In the genomic region with DNA sequence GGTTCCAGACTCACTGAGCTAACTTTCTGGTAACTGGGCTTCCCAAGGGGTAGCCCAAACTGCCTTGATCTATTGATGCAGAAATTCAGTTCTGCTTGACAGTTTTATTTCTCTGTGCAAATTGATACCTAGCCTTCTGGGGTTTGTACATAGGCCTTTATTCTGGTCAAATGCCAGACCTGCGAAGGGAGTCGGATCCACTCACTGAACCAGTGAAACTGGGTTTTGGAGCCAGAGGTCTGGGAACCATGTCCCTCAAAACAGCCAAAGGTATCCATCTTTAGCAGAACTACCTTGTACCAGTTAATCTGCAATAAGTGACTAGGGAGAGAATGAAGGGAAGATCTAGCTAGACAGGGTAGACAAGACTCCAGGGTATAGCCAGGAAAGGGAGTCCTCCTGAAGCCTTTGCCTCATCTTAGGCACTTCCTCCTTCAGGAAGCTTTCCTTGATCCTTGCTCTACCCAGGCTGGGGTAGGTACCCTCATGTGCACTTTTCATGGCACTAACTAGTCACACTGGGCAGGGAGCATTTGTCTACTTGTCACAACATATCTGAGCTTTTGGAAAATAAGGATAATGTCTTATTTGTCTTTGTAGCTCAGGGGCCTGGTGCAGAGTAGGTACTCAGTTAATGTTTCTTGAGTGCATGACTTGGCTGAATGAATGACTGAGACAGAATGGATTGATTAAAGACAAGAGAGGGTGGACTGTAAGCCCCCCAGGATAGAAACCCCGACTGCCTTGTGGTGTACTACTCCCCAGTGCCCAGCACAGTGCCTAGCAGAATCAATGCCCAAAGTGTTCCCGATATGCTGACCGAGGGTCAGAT, we compare ENCODE assay signal across 8 cellular contexts. TPM values are rescaled to one million over a fixed set of nuclear protein-coding genes. Genes with fewer than 3 reads are reported as not detected.
A peak's percentile ranks its signal among the peaks of the same experiment; 100 is the strongest.
DNase-seq lines count a peak whose midpoint lies in the region; ATAC-seq and TF ChIP-seq lines count a peak whose summit lies in the region.

No MANE protein-coding gene starts in this region.

- H3K4me1 ChIP-seq in iPS-15b (ENCODE audit: control insufficient read depth, insufficient read depth, low read length) (peaks cover 14% of the 10 kb centered on the region), spleen (peaks cover 25 to 60% (median 44%) of the 10 kb centered on the region in 6 donors)

- H3K9me3 Mint-ChIP-seq in activated naive CD8-positive, alpha-beta T cell (ENCODE audit: low read depth) = no peaks in the 10 kb centered on the region

- no peak for DNase-seq in HFF-Myc (ENCODE audit: extremely low read depth, low read depth)
- no peak for DNase-seq in spleen
- no peak for DNase-seq in GM10248 (ENCODE audit: extremely low spot score)
- no peak for DNase-seq in NCI-H2171 (lab: John Stamatoyannopoulos, UW)
- no peak for DNase-seq in cerebellar cortex (ENCODE audit: low spot score)

- H3K36me3 ChIP-seq in iPS-15b (ENCODE audit: control insufficient read depth, insufficient read depth, low read length) (peaks cover 2% of the 10 kb centered on the region), spleen (peaks cover 0 to 9% (median 0%) of the 10 kb centered on the region in 6 donors)

- peak overlapping the region; percentile 97 for H3K9ac ChIP-seq in iPS-15b (ENCODE audit: low read depth, low read length)

- H3K9me3 ChIP-seq in iPS-15b (ENCODE audit: control insufficient read depth, insufficient read depth, low read length) = no peaks in the 10 kb centered on the region
- H3K9me3 ChIP-seq in spleen = no peaks in the 10 kb centered on the region

- TF ChIP-seq CTCF in HFF-Myc (IDR thresholded peaks at IDR 0.05; ENCODE audit: low read depth, low read length, missing control alignments) (no peak), spleen (IDR thresholded peaks at IDR 0.05 in 8 of 11, conservative IDR thresholded peaks at IDR 0.05 in 3 of 11) (no peak), GM10248 (IDR thresholded peaks at IDR 0.05; ENCODE audit: control extremely low read depth, extremely low read depth, low read depth, missing control alignments) (no peak)

- H3K4me3 Mint-ChIP-seq in activated naive CD8-positive, alpha-beta T cell = peak overlapping the region; percentile 91

- H3K27ac ChIP-seq in spleen = peak overlapping the region; percentile 79 to 93 (median 88)

- 48 to 64% (median 52%) methylated on average over 5 of the region's 5 CpGs for WGBS in spleen, 5 donors

- H3K27me3 Mint-ChIP-seq in activated naive CD8-positive, alpha-beta T cell = no peaks in the 10 kb centered on the region

- CTCF ChIA-PET in GM10248 (lab: Yijun Ruan, JAX) = interaction anchor here (0.8 to 3.5 kb wide), 5 partner anchors 8 to 279 kb away, joined by 3 to 16 read pairs (median 4); partner anchors contain the start of gene MAN2C1

- intact Hi-C loops in spleen (cut with DNase I; ENCODE audit: low total_unique reads) = no loop called here

- H3K36me3 Mint-ChIP-seq in activated naive CD8-positive, alpha-beta T cell = no peaks in the 10 kb centered on the region

- TF ChIP-seq POLR2A in spleen (IDR thresholded peaks at IDR 0.05) = no peak

- H3K4me3 ChIP-seq in HFF-Myc (replicated peaks; ENCODE audit: low read depth, low read length) (peak overlapping the region; percentile 61), iPS-15b (ENCODE audit: low read depth, low read length) (peak overlapping the region; percentile 90), spleen (peak overlapping the region; percentile 70 to 95 (median 74))

- H3K4me1 Mint-ChIP-seq in activated naive CD8-positive, alpha-beta T cell (ENCODE audit: low read depth) = peaks cover 21% of the 10 kb centered on the region

- POLR2A ChIA-PET in GM10248 (lab: Yijun Ruan, JAX) = interaction anchor here (0.8 kb wide), 1 partner anchor 279 kb away, joined by 4 read pairs; no protein-coding TSS in a partner anchor

- peak overlapping the region; percentile 61 for H3K27ac Mint-ChIP-seq in activated naive CD8-positive, alpha-beta T cell

- H3K27me3 ChIP-seq in iPS-15b (ENCODE audit: control insufficient read depth, insufficient read depth, low read length) (peaks cover 14% of the 10 kb centered on the region), spleen (replicated peaks in 1 of 7) (peaks cover 0 to 28% (median 5%) of the 10 kb centered on the region in 7 donors)

- no peak for ATAC-seq in GM21423 (IDR thresholded peaks at IDR 0.05; ENCODE audit: unreplicated experiment)

RNA-seq across cellular contexts. Expression of gene SNX33, which starts 1.4 kb away (rescaled TPM):
- total RNA-seq in spleen = 10 to 100 TPM; 10.4 to 22.8 (median 18.3) TPM
- polyA plus RNA-seq in spleen = 1 to 10 TPM; 4.3 to 7.8 (median 6.3) TPM

RNA-seq across cellular contexts. Expression of gene IMP3, which starts 6.3 kb away (rescaled TPM):
- total RNA-seq in spleen = 100 to 1,000 TPM in 3 of 7 donors, 10 to 100 TPM in 4; 51.3 to 177 (median 67.6) TPM
- 100 to 1,000 TPM; 100 to 128 (median 107) TPM for polyA plus RNA-seq in spleen

RNA-seq across cellular contexts. Expression of gene SNUPN, which starts 20.8 kb away (rescaled TPM):
- 10 to 100 TPM; 16.9 to 26.3 (median 22.8) TPM for total RNA-seq in spleen
- 10 to 100 TPM; 16.8 to 24.7 (median 21.3) TPM for polyA plus RNA-seq in spleen
